1 cellular context compared by ENCODE assay signal in the genomic region with DNA sequence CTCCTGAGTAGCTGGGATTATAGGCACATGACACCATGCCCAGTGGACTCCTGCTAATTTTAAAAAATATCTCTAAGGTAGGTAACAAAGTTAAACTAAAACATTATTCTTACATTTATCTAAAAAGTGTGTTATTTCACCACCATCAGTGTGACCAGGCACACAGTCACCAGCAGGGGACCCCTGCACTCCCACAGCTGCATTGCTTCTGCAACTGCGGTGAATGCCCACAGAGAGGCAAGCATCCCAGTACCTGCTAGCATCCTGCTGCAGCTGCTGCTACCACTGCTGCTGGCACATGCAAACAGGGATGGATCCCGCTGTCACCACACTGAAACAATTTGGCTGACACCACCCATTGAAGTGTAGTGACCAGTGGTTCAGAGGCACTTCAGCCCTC.
TF ChIP-seq lines count a peak whose summit lies in the region.

No MANE protein-coding gene starts in this region.

TF ChIP-seq in K562, 482 proteins besides CTCF, POLR2A, EP300 and RAD21:
- no peak for TF ChIP-seq TRIM28 (IDR thresholded peaks at IDR 0.05)
- no peak for TF ChIP-seq U2AF2 (optimal IDR thresholded peaks at IDR 0.05; ENCODE audit: low read depth, low read length)
- TF ChIP-seq TARDBP (IDR thresholded peaks at IDR 0.05), result no peak
- TF ChIP-seq ESRRB (CRISPR knock-in tag; IDR thresholded peaks at IDR 0.05; ENCODE audit: borderline replicate concordance), result no peak
- TF ChIP-seq KDM4B (IDR thresholded peaks at IDR 0.05; ENCODE audit: borderline replicate concordance in 2 of 2, low read depth in 1 of 2), result no peak
- TF ChIP-seq TGIF2 (CRISPR knock-in tag; IDR thresholded peaks at IDR 0.05), result no peak
- no peak for TF ChIP-seq POLR3G (IDR thresholded peaks at IDR 0.05; ENCODE audit: extremely low read depth, insufficient read length, insufficient replicate concordance)
- no peak for TF ChIP-seq KHSRP (IDR thresholded peaks at IDR 0.05)
- TF ChIP-seq NR4A1 (CRISPR knock-in tag; IDR thresholded peaks at IDR 0.05), result no peak
- no peak for TF ChIP-seq NR4A1 (tag; IDR thresholded peaks at IDR 0.05)
- TF ChIP-seq FOXK2 (conservative IDR thresholded peaks at IDR 0.05 in 1 of 2, IDR thresholded peaks at IDR 0.05 in 1 of 2; ENCODE audit: low read depth in 2 of 2), result no peak
TF ChIP-seq in K562: peak in this region for 0.
